ENCODE assay signal across 9 cellular contexts in the genomic region with DNA sequence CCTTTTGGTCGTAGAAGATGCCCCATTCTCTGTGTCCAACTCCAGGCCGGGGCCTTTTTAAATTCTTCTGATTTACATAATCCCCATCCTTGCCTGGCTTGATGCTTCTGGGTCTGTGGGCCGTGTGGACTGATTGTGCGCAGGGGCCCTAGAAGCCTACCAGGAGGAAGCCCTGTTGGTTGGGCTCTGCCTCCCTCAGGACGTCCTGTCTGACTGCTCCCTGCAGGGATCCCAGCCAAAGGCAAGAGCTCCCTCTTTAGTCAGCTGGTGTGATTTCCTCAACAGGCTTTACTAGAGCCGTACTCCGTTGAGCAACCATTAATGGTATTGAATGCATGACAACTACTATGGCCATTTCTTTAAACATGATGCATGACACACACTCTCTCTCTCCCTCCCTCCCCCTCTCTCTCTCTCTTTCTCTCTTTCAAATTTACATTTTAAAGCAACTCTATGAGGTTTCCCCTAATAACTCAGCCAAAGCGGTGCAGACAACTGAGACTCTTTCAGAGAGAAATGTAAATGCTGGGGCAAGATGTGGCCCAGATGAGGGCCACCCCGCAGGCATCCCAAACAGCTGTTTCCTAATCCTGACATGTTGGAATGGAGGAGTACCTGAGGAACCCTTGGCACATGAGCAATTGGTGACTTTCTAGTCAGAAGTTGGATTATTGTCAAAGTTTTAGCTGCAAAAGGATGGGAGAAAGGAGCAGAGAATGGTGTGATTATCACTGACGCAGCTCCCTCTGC.
DNase-seq lines count a peak whose midpoint lies in the region; ATAC-seq lines count a peak whose summit lies in the region.
"Had no signal": no experiment of that assay in that cellular context is flagged by ENCODE, and none has a peak within 500 bp of the region (broad histone marks: within the 10 kb centered on the region; RNA-seq: fewer than 3 reads in every experiment).

No MANE protein-coding gene starts in this region.

- DNase-seq in activated CD4-positive, alpha-beta T cell treated with anti-CD3 and anti-CD28 coated beads for 48 hours = peak; percentile 7
- no peak for DNase-seq in activated CD4-positive, alpha-beta T cell treated with anti-CD3 and anti-CD28 coated beads for 1 hour
- DNase-seq in SW480 (ENCODE audit: low spot score) (peak; percentile 4), right cardiac atrium (peak; percentile 66 to 80 (median 79)), superior temporal gyrus (ENCODE audit: extremely low spot score) (peak; percentile 33), NCI-H510A (lab: John Stamatoyannopoulos, UW) (no peak), NCI-H1092 treated with DMSO at 0.1 percent for 48 hours (lab: John Stamatoyannopoulos, UW) (no peak)

- H3K27me3 ChIP-seq in right cardiac atrium (ENCODE audit: control insufficient read depth, insufficient read depth) = no peaks in the 10 kb centered on the region
- H3K27me3 ChIP-seq: BLaER1 treated with 17β-estradiol and CSF1 and Interleukin-3, amounts not matched to agents 10 nM and 100 nM had no signal

- ATAC-seq in right cardiac atrium (peak; percentile 91 to 92), GM21526 (IDR thresholded peaks at IDR 0.05; ENCODE audit: low FRiP score, unreplicated experiment) (no peak)

- H3K4me1 ChIP-seq in right cardiac atrium (ENCODE audit: control insufficient read depth, insufficient read depth, low read length) = no peaks in the 10 kb centered on the region

- H3K9me3 ChIP-seq in right cardiac atrium (ENCODE audit: control insufficient read depth, low read length) = no peaks in the 10 kb centered on the region
- H3K9me3 ChIP-seq: BLaER1 treated with 17β-estradiol and CSF1 and Interleukin-3, amounts not matched to agents 10 nM and 100 nM had no signal

- no peak overlapping the region for H3K4me3 ChIP-seq in right cardiac atrium (ENCODE audit: low read length)
- H3K4me3 ChIP-seq: BLaER1 treated with 17β-estradiol and CSF1 and Interleukin-3, amounts not matched to agents 10 nM and 100 nM had no signal

- H3K27ac ChIP-seq in right cardiac atrium (ENCODE audit: low read length) = no peak overlapping the region
- H3K27ac ChIP-seq: BLaER1 treated with 17β-estradiol and CSF1 and Interleukin-3, amounts not matched to agents 10 nM and 100 nM had no signal

- intact Hi-C loops in right cardiac atrium (cut with DNase I) = loop anchor here (5.0 to 10.0 kb wide), 3 partner anchors 116 to 134 kb away; no protein-coding TSS in a partner anchor

- 45% methylated on average over 10 of the region's 10 CpGs for WGBS in right cardiac atrium

Comparison
In these comparisons a context has a peak if more than half of its experiments do, and no peak if none do; other contexts are left out.
1. DNase-seq: peak in activated CD4-positive, alpha-beta T cell treated with anti-CD3 and anti-CD28 coated beads for 48 hours (single experiment), SW480 (single experiment), right cardiac atrium (3 of 3) and superior temporal gyrus (single experiment); none in activated CD4-positive, alpha-beta T cell treated with anti-CD3 and anti-CD28 coated beads for 1 hour (single experiment), NCI-H510A (single experiment) and NCI-H1092 treated with DMSO at 0.1 percent for 48 hours (single experiment).